ENCODE assay signal across 1 cellular context in the genomic region with DNA sequence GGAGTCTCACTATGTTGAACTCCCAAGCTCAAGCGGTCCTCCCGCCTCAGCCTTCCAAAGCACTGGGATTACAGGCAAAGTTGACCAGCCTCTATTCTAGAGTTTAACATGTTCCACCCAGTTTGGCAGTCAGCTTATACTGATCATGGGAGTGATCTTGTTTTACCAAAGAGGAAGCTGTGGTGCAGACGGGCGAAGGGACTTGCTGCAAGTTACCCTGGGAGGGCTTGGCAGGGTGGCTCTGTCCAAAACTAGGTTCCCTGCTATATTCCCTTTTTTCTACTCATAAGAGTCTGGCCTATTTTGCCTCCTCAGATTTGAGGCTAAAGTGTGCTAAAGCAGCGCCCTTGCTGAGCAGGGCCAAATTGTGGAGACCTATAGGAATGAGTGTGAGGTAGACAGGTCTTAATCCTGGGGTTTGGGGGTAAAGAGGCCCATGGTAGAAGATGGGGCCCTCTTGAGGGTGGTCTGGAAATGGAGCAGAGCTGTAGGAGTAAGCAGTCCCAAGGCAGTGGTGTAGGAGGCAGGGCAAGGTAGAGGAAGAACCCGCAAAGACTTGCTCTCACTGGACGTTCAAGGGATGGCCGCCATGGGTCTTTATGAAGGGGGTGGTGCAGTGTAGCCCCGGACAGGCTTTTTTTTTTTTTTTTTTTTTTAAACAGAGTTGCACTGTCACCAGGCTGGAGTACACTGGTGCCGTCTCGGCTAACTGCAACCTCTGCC.
A peak's percentile ranks its signal among the peaks of the same experiment; 100 is the strongest.
TF ChIP-seq lines count a peak whose summit lies in the region.

No MANE protein-coding gene starts in this region.

TF ChIP-seq in K562, 482 proteins besides CTCF, POLR2A, EP300 and RAD21:
- TF ChIP-seq HNRNPL (IDR thresholded peaks at IDR 0.05; ENCODE audit: low read depth, low read length) (no peak), POLR2AphosphoS5 (IDR thresholded peaks at IDR 0.05; ENCODE audit: control insufficient read depth, insufficient read depth, low read depth, low read length) (peak; percentile 39; the same call in 1 of the 2 replicates)
